12 cellular contexts compared by ENCODE assay signal in genomic region chr9:112013261-112013660, GRCh38.
DNase-seq lines count a peak whose midpoint lies in the region; ATAC-seq, FAIRE-seq and TF ChIP-seq lines count a peak whose summit lies in the region.
"Had no signal": no experiment of that assay in that cellular context is flagged by ENCODE, and none has a peak within 500 bp of the region (broad histone marks: within the 10 kb centered on the region; RNA-seq: fewer than 3 reads in every experiment).

No MANE protein-coding gene starts in this region.

- CTCF ChIA-PET in HepG2 (lab: Yijun Ruan, JAX; ENCODE audit: low intra/inter-chr PET ratio, low total read pairs): no interaction called here

- H4K8ac ChIP-seq in mesenchymal stem cell (ENCODE audit: low read length): no peak overlapping the region

- peak overlapping the region; percentile 8 for H2BK120ac ChIP-seq in mesenchymal stem cell (ENCODE audit: low read depth, low read length)

- H4K91ac ChIP-seq in mesenchymal stem cell (ENCODE audit: low read length): no peak overlapping the region

- no peaks in the 10 kb centered on the region for H3K9me3 ChIP-seq in right lobe of liver
- H3K9me3 ChIP-seq in HepG2 (ENCODE audit: low read length): no peaks in the 10 kb centered on the region
- H3K9me3 ChIP-seq in mesenchymal stem cell (ENCODE audit: control insufficient read depth, low read length): no peaks in the 10 kb centered on the region
- H3K9me3 ChIP-seq in vagina: no peaks in the 10 kb centered on the region
- H3K9me3 ChIP-seq: thyroid gland had no signal

- H2BK15ac ChIP-seq in mesenchymal stem cell (ENCODE audit: low read depth, poor library complexity, severe bottlenecking): no peak overlapping the region

- H3K4me3 ChIP-seq in right lobe of liver (no peak overlapping the region), HepG2 (replicated peaks in 1 of 3; ENCODE audit: insufficient read depth in 1 of 3, low read depth in 2 of 3, low read length in 3 of 3) (no peak overlapping the region), mesenchymal stem cell (ENCODE audit: insufficient read depth in 1 of 2, low read depth in 1 of 2, low read length in 2 of 2) (no peak overlapping the region), vagina (no peak overlapping the region)
- H3K4me3 ChIP-seq: thyroid gland had no signal

- H3K4ac ChIP-seq in mesenchymal stem cell (ENCODE audit: low read depth in 1 of 2, low read length in 2 of 2): no peak overlapping the region

- POLR2A ChIA-PET in HepG2 (lab: Yijun Ruan, JAX): no interaction called here

- no peak overlapping the region for H2BK12ac ChIP-seq in mesenchymal stem cell (ENCODE audit: low read length in 2 of 2)

- H3K18ac ChIP-seq in mesenchymal stem cell (ENCODE audit: low read depth in 1 of 2, low read length in 2 of 2): no peak overlapping the region

- peaks cover 0 to 10% (median 0%) of the 10 kb centered on the region in 4 donors for H3K4me1 ChIP-seq in right lobe of liver
- H3K4me1 ChIP-seq in HepG2 (ENCODE audit: insufficient read depth, low read length): peaks cover 24% of the 10 kb centered on the region
- peaks cover 4% of the 10 kb centered on the region for H3K4me1 ChIP-seq in mesenchymal stem cell (ENCODE audit: control insufficient read depth, insufficient read depth, low read depth, low read length)
- H3K4me1 ChIP-seq in vagina: peaks cover 23% of the 10 kb centered on the region

- BruUV-seq in HepG2 (replicated peaks; lab: Mats Ljungman, UMichigan): no TSS peak

- no peak for FAIRE-seq in HepG2 (lab: Jason Lieb, UNC)
- no peak for FAIRE-seq in HTR-8/SVneo (lab: Jason Lieb, UNC)

- no peak overlapping the region for H3K9ac ChIP-seq in HepG2 (ENCODE audit: insufficient read depth, low read depth, low read length)
- peak overlapping the region; percentile 77 for H3K9ac ChIP-seq in mesenchymal stem cell (ENCODE audit: low read length)

- H2BK5ac ChIP-seq in mesenchymal stem cell (ENCODE audit: low read depth, low read length, poor library complexity, severe bottlenecking): peak overlapping the region; percentile 35

- no peak overlapping the region for H3K27ac ChIP-seq in right lobe of liver
- no peak overlapping the region for H3K27ac ChIP-seq in HepG2 (ENCODE audit: extremely low read length, insufficient read depth, low read length)
- H3K27ac ChIP-seq in adipose tissue (ENCODE audit: low read depth, low read length): peak overlapping the region; percentile 55
- H3K27ac ChIP-seq in mesenchymal stem cell (ENCODE audit: low read length, poor library complexity, severe bottlenecking): peak overlapping the region; percentile 98
- H3K27ac ChIP-seq in vagina: peak overlapping the region; percentile 66

- no peak overlapping the region for H3K4me2 ChIP-seq in HepG2 (ENCODE audit: low read depth, low read length)
- H3K4me2 ChIP-seq in mesenchymal stem cell (ENCODE audit: low read length, poor library complexity, severe bottlenecking): no peak overlapping the region

- peak in 3 of 4 donors; percentile 5 to 47 (median 27) for ATAC-seq in right lobe of liver
- ATAC-seq in HepG2: no peak
- ATAC-seq in HG03196 (IDR thresholded peaks at IDR 0.05; ENCODE audit: unreplicated experiment): no peak

- no peak overlapping the region for H3K14ac ChIP-seq in mesenchymal stem cell (ENCODE audit: low read length in 2 of 2)

- peak overlapping the region in 1 of 2 experiments; percentile 13 for H3K23ac ChIP-seq in mesenchymal stem cell (ENCODE audit: low read length in 2 of 2)

- no peak for TF ChIP-seq CTCF in right lobe of liver (IDR thresholded peaks at IDR 0.05)
- no peak for TF ChIP-seq CTCF in HepG2 (CRISPR knock-in tag; IDR thresholded peaks at IDR 0.05)
- no peak for TF ChIP-seq CTCF in vagina (IDR thresholded peaks at IDR 0.05)

- no peak for TF ChIP-seq RAD21 in HepG2 (CRISPR knock-in tag; IDR thresholded peaks at IDR 0.05)

- no peak for DNase-seq in right lobe of liver
- no peak for DNase-seq in HepG2 (ENCODE audit: low spot score)
- no peak for DNase-seq in mesenchymal stem cell
- DNase-seq in vagina (ENCODE audit: extremely low spot score in 2 of 2): no peak
- no peak for DNase-seq in NCI-H446 (lab: John Stamatoyannopoulos, UW)
- DNase-seq in HTR-8/SVneo (ENCODE audit: insufficient read length, low spot score): no peak
- DNase-seq: activated gamma-delta T cell; NCI-H1436 treated with DMSO at 0.1 percent for 48 hours; stimulated activated CD4-positive, alpha-beta T cell treated with anti-CD3 and anti-CD28 coated beads, Interleukin-2, amount 100 ng/mL, for 48 hours; thyroid gland had no signal

- TF ChIP-seq EP300 in HepG2 (IDR thresholded peaks at IDR 0.05; ENCODE audit: low read depth in 2 of 2, low read length in 2 of 2) (no peak), HepG2 (CRISPR knock-in tag; IDR thresholded peaks at IDR 0.05; ENCODE audit: borderline replicate concordance) (no peak)

- in situ Hi-C loops in HepG2 (cut with HindIII; ENCODE audit: extremely low pct_ligation_motif_present, low pct_unique_long_range_greater_than_20kb): no loop called here

- TF ChIP-seq POLR2A in right lobe of liver (IDR thresholded peaks at IDR 0.05): no peak
- TF ChIP-seq POLR2A in HepG2 (IDR thresholded peaks at IDR 0.05; ENCODE audit: insufficient read depth in 1 of 2, low read depth in 2 of 2, low read length in 2 of 2): no peak
- no peak for TF ChIP-seq POLR2A in vagina (IDR thresholded peaks at IDR 0.05)

- H3K79me2 ChIP-seq in HepG2 (ENCODE audit: insufficient read depth, low read length): no peaks in the 10 kb centered on the region

- no peaks in the 10 kb centered on the region for H3K36me3 ChIP-seq in right lobe of liver
- H3K36me3 ChIP-seq in HepG2 (replicated peaks in 1 of 2; ENCODE audit: control insufficient read depth in 1 of 2, insufficient read depth in 2 of 2, low read length in 2 of 2): no peaks in the 10 kb centered on the region
- H3K36me3 ChIP-seq in mesenchymal stem cell (ENCODE audit: control insufficient read depth in 1 of 2, insufficient read depth in 2 of 2, low read depth in 1 of 2, low read length in 2 of 2): no peaks in the 10 kb centered on the region
- H3K36me3 ChIP-seq in vagina: no peaks in the 10 kb centered on the region
- H3K36me3 ChIP-seq: thyroid gland had no signal

- H3K79me1 ChIP-seq in mesenchymal stem cell (replicated peaks; ENCODE audit: low read length, poor library complexity, severe bottlenecking): peaks cover 7% of the 10 kb centered on the region

- intact Hi-C loops in right lobe of liver (cut with DNase I) (no loop called here), HepG2 (cut with micrococcal nuclease; ENCODE audit: unreplicated experiment) (no loop called here), vagina (cut with DNase I) (no loop called here)

- H2AFZ ChIP-seq in HepG2 (ENCODE audit: low read length): no peak overlapping the region
- H2AFZ ChIP-seq in mesenchymal stem cell (ENCODE audit: low read depth, low read length): no peak overlapping the region

- WGBS in right lobe of liver (ENCODE audit: insufficient coverage, low coverage, low lambda C conversion rate, missing lambda C conversion rate): 72% methylated on average over 2 of the region's 3 CpGs
- WGBS in HepG2 (ENCODE audit: low lambda C conversion rate): 67% methylated on average over 3 of the region's 3 CpGs
- 82 to 90% (median 84%) methylated on average over 3 of the region's 3 CpGs for WGBS in adipose tissue, 3 donors
- no CpG with 5 or more reads among the region's 3 CpGs for WGBS in mesenchymal stem cell

- H4K20me1 ChIP-seq in HepG2 (ENCODE audit: insufficient read depth, low read length): no peaks in the 10 kb centered on the region

- H3K27me3 ChIP-seq in right lobe of liver (no peaks in the 10 kb centered on the region), HepG2 (ENCODE audit: control insufficient read depth in 1 of 2, insufficient read depth in 2 of 2, low read length in 2 of 2) (no peaks in the 10 kb centered on the region), mesenchymal stem cell (ENCODE audit: control insufficient read depth in 1 of 2, insufficient read depth in 1 of 2, low read length in 2 of 2) (no peaks in the 10 kb centered on the region), vagina (no peaks in the 10 kb centered on the region)
- H3K27me3 ChIP-seq: thyroid gland had no signal

- H2AK5ac ChIP-seq in mesenchymal stem cell (ENCODE audit: low read length, severe bottlenecking): peak overlapping the region; percentile 68

TF ChIP-seq in HepG2, 621 proteins besides CTCF, POLR2A, EP300 and RAD21:
- TF ChIP-seq SMAD1 (CRISPR knock-in tag; IDR thresholded peaks at IDR 0.05; ENCODE audit: borderline replicate concordance, low read depth) (no peak), HNF1B (CRISPR knock-in tag; IDR thresholded peaks at IDR 0.05) (no peak)

Comparison
In these comparisons a context has a peak if more than half of its experiments do, and no peak if none do; other contexts are left out.
1. ATAC-seq: peak in right lobe of liver (3 of 4); none in HepG2 (single experiment) and HG03196 (single experiment).
2. H3K27ac ChIP-seq: peak in adipose tissue (single experiment), mesenchymal stem cell (single experiment) and vagina (single experiment); none in right lobe of liver (0 of 3) and HepG2 (single experiment).